1 cellular context compared by ENCODE assay signal in the genomic region with DNA sequence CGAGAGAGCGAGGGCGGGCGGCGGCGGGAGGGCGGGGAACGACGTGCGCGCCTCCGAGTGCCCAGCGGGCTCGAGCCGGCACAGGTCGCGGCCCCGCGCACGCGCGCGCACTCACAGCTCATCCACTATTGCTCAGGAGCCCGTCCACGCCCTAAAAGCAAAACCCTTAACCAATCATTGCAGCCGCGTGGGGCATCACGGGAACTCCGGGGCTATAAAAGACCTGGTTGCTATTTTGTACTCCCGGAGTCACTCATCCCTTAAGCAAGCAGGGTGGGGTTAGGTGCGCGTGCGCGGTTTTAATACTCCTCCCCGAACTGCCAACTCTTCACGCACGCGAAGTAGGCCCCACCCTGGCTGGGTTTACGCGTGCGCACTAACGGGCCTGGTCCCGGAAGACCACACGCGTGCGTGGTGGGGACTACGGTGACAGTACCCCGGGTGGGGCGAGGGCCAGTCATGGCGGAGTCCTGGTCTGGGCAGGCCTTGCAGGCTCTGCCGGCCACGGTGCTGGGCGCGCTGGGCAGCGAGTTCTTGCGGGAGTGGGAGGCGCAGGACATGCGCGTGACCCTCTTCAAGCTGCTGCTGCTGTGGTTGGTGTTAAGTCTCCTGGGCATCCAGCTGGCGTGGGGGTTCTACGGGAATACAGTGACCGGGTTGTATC.
TF ChIP-seq lines count a peak whose summit lies in the region.

A gene (minus strand): TSS at position 9 of the 664 bp plus-strand sequence. CDS start 36,387 bp downstream, outside the sequence.
A gene with protein sequence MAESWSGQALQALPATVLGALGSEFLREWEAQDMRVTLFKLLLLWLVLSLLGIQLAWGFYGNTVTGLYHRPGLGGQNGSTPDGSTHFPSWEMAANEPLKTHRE (plus strand): TSS at position 456 of the 664 bp plus-strand sequence. CDS start 4 bp downstream, at position 460.

TF ChIP-seq in K562, 482 proteins besides CTCF, POLR2A, EP300 and RAD21 (continued from another document):
- no peak for TF ChIP-seq POU5F1 (IDR thresholded peaks at IDR 0.05; ENCODE audit: borderline replicate concordance, low read depth, low read length, partially characterized antibody)
- TF ChIP-seq ZNF239 (CRISPR knock-in tag; IDR thresholded peaks at IDR 0.05), result no peak
- TF ChIP-seq SREBF2 (CRISPR knock-in tag; IDR thresholded peaks at IDR 0.05), result no peak
- TF ChIP-seq FIP1L1 (IDR thresholded peaks at IDR 0.05; ENCODE audit: low read depth, low read length, poor library complexity, severe bottlenecking), result no peak
- no peak for TF ChIP-seq RBBP5 (IDR thresholded peaks at IDR 0.05; ENCODE audit: borderline replicate concordance, insufficient read depth, low read length, poor library complexity, severe bottlenecking)
- TF ChIP-seq BMI1 (IDR thresholded peaks at IDR 0.05; ENCODE audit: low read length), result no peak
- 0 out of 2 replicates have a peak, but pooled peaks have one; percentile 2 for TF ChIP-seq CHD2 (IDR thresholded peaks at IDR 0.05; ENCODE audit: low read depth, low read length)
- TF ChIP-seq, protein P1, sequence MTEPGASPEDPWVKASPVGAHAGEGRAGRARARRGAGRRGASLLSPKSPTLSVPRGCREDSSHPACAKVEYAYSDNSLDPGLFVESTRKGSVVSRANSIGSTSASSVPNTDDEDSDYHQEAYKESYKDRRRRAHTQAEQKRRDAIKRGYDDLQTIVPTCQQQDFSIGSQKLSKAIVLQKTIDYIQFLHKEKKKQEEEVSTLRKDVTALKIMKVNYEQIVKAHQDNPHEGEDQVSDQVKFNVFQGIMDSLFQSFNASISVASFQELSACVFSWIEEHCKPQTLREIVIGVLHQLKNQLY (CRISPR knock-in tag; conservative IDR thresholded peaks at IDR 0.05), result no peak
- TF ChIP-seq, protein P2, sequence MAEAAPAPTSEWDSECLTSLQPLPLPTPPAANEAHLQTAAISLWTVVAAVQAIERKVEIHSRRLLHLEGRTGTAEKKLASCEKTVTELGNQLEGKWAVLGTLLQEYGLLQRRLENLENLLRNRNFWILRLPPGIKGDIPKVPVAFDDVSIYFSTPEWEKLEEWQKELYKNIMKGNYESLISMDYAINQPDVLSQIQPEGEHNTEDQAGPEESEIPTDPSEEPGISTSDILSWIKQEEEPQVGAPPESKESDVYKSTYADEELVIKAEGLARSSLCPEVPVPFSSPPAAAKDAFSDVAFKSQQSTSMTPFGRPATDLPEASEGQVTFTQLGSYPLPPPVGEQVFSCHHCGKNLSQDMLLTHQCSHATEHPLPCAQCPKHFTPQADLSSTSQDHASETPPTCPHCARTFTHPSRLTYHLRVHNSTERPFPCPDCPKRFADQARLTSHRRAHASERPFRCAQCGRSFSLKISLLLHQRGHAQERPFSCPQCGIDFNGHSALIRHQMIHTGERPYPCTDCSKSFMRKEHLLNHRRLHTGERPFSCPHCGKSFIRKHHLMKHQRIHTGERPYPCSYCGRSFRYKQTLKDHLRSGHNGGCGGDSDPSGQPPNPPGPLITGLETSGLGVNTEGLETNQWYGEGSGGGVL (CRISPR knock-in tag; IDR thresholded peaks at IDR 0.05), result no peak
- TF ChIP-seq ZNF445 (CRISPR knock-in tag; IDR thresholded peaks at IDR 0.05; ENCODE audit: low read depth), result no peak
- TF ChIP-seq RBM14 (IDR thresholded peaks at IDR 0.05; ENCODE audit: borderline replicate concordance, insufficient read depth, low read depth, low read length), result no peak
- no peak for TF ChIP-seq KLF10 (CRISPR knock-in tag; IDR thresholded peaks at IDR 0.05)
- TF ChIP-seq MEIS2 (IDR thresholded peaks at IDR 0.05; ENCODE audit: partially characterized antibody), result peak; percentile 92
- no peak for TF ChIP-seq ZC3H4 (CRISPR knock-in tag; IDR thresholded peaks at IDR 0.05; ENCODE audit: borderline replicate concordance)
- TF ChIP-seq, protein P3, sequence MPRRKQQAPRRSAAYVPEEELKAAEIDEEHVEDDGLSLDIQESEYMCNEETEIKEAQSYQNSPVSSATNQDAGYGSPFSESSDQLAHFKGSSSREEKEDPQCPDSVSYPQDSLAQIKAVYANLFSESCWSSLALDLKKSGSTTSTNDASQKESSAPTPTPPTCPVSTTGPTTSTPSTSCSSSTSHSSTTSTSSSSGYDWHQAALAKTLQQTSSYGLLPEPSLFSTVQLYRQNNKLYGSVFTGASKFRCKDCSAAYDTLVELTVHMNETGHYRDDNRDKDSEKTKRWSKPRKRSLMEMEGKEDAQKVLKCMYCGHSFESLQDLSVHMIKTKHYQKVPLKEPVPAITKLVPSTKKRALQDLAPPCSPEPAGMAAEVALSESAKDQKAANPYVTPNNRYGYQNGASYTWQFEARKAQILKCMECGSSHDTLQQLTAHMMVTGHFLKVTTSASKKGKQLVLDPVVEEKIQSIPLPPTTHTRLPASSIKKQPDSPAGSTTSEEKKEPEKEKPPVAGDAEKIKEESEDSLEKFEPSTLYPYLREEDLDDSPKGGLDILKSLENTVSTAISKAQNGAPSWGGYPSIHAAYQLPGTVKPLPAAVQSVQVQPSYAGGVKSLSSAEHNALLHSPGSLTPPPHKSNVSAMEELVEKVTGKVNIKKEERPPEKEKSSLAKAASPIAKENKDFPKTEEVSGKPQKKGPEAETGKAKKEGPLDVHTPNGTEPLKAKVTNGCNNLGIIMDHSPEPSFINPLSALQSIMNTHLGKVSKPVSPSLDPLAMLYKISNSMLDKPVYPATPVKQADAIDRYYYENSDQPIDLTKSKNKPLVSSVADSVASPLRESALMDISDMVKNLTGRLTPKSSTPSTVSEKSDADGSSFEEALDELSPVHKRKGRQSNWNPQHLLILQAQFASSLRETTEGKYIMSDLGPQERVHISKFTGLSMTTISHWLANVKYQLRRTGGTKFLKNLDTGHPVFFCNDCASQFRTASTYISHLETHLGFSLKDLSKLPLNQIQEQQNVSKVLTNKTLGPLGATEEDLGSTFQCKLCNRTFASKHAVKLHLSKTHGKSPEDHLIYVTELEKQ (CRISPR knock-in tag; IDR thresholded peaks at IDR 0.05), result no peak
- TF ChIP-seq, protein P4, sequence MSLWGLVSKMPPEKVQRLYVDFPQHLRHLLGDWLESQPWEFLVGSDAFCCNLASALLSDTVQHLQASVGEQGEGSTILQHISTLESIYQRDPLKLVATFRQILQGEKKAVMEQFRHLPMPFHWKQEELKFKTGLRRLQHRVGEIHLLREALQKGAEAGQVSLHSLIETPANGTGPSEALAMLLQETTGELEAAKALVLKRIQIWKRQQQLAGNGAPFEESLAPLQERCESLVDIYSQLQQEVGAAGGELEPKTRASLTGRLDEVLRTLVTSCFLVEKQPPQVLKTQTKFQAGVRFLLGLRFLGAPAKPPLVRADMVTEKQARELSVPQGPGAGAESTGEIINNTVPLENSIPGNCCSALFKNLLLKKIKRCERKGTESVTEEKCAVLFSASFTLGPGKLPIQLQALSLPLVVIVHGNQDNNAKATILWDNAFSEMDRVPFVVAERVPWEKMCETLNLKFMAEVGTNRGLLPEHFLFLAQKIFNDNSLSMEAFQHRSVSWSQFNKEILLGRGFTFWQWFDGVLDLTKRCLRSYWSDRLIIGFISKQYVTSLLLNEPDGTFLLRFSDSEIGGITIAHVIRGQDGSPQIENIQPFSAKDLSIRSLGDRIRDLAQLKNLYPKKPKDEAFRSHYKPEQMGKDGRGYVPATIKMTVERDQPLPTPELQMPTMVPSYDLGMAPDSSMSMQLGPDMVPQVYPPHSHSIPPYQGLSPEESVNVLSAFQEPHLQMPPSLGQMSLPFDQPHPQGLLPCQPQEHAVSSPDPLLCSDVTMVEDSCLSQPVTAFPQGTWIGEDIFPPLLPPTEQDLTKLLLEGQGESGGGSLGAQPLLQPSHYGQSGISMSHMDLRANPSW (CRISPR knock-in tag; IDR thresholded peaks at IDR 0.05), result no peak
- no peak for TF ChIP-seq ELF4 (CRISPR knock-in tag; IDR thresholded peaks at IDR 0.05)
- TF ChIP-seq SRSF9 (IDR thresholded peaks at IDR 0.05; ENCODE audit: borderline replicate concordance, low read depth, low read length), result no peak
- no peak for TF ChIP-seq KLF1 (tag; IDR thresholded peaks at IDR 0.05)
- no peak for TF ChIP-seq ZSCAN29 (IDR thresholded peaks at IDR 0.05)
- TF ChIP-seq, protein P5, sequence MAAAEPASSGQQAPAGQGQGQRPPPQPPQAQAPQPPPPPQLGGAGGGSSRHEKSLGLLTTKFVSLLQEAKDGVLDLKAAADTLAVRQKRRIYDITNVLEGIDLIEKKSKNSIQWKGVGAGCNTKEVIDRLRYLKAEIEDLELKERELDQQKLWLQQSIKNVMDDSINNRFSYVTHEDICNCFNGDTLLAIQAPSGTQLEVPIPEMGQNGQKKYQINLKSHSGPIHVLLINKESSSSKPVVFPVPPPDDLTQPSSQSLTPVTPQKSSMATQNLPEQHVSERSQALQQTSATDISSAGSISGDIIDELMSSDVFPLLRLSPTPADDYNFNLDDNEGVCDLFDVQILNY (CRISPR knock-in tag; IDR thresholded peaks at IDR 0.05), result no peak
- TF ChIP-seq TEAD1 (CRISPR knock-in tag; IDR thresholded peaks at IDR 0.05), result peak; percentile 6 to 47; a peak in 2 of 4 replicates
- no peak for TF ChIP-seq BCL6 (CRISPR knock-in tag; IDR thresholded peaks at IDR 0.05)
- peak; percentile 82; the same call in 1 of the 2 replicates for TF ChIP-seq ZNF644 (tag; IDR thresholded peaks at IDR 0.05; ENCODE audit: low read depth)
TF ChIP-seq in K562: peak in this region for 93.
